1 cellular context compared by ENCODE assay signal in genomic region chr18:31269508-31270074, GRCh38.
TF ChIP-seq lines count a peak whose summit lies in the region.

No MANE protein-coding gene starts in this region.

TF ChIP-seq in HCT116, 20 proteins besides CTCF, POLR2A, EP300 and RAD21 (continued from another document):
- no peak for TF ChIP-seq MAX (IDR thresholded peaks at IDR 0.05)
- TF ChIP-seq SRF (IDR thresholded peaks at IDR 0.05; ENCODE audit: low read depth), result no peak
- TF ChIP-seq TCF7L2 (IDR thresholded peaks at IDR 0.05; ENCODE audit: borderline replicate concordance, extremely low read depth, insufficient read depth, insufficient read length), result no peak
- no peak for TF ChIP-seq ELF1 (IDR thresholded peaks at IDR 0.05; ENCODE audit: borderline replicate concordance, low read depth)
- TF ChIP-seq ATF3 (IDR thresholded peaks at IDR 0.05), result no peak
- no peak for TF ChIP-seq FOSL1 (IDR thresholded peaks at IDR 0.05; ENCODE audit: low read depth)
- no peak for TF ChIP-seq ZNF274 (IDR thresholded peaks at IDR 0.05; ENCODE audit: low read depth, low read length)
- no peak for TF ChIP-seq POLR2AphosphoS5 (IDR thresholded peaks at IDR 0.05; ENCODE audit: low read depth, low read length)
- no peak for TF ChIP-seq JUND (IDR thresholded peaks at IDR 0.05)
TF ChIP-seq in HCT116: peak in this region for 0.
